Comparison of ENCODE assay signal across 27 cellular contexts in the genomic region with DNA sequence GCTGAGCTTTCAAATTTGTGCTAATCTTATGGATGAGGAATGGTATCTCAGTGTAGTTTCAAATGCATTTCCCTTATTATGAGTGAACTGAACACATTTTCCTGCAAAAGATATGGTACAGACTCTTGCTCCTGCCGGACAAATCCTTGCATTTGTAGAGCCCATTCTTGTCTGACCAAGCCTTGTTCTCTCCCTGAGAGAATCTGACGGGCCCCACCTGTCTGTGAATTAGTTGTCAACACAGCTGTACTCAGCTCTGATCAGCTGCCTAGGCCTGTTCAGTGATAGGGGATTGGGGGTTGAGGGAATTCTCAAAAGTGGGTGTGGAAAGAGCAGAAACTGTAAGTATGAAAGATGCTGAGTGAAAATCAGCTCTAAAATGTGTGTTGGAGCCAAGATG.
"Had no signal": no experiment of that assay in that cellular context is flagged by ENCODE, and none has a peak within 500 bp of the region (broad histone marks: within the 10 kb centered on the region; RNA-seq: fewer than 3 reads in every experiment).

No MANE protein-coding gene starts in this region.

- H3K4me1 ChIP-seq: breast epithelium, colonic mucosa, esophagus squamous epithelium, left lung, lower lobe of right lung, neural progenitor cell, parathyroid adenoma, spleen, testis, transverse colon had no signal

- H3K36me3 ChIP-seq: breast epithelium, colonic mucosa, esophagus squamous epithelium, left lung, lower lobe of right lung, neural progenitor cell, spleen, transverse colon had no signal

- H3K27me3 ChIP-seq: breast epithelium, colonic mucosa, neural progenitor cell, testis had no signal

- H3K27ac ChIP-seq: breast epithelium, colonic mucosa, epithelial cell of prostate, esophagus squamous epithelium, left lung, lower lobe of right lung, neural progenitor cell, parathyroid adenoma, spleen, testis, transverse colon had no signal

- H3K4me3 ChIP-seq: breast epithelium, colonic mucosa, esophagus squamous epithelium, left lung, lower lobe of right lung, neural progenitor cell, spleen, testis, transverse colon had no signal

- H3K9me3 ChIP-seq: breast epithelium, colonic mucosa, esophagus squamous epithelium, left lung, lower lobe of right lung, testis, transverse colon had no signal

- DNase-seq: activated CD4-positive, alpha-beta T cell treated with anti-CD3 and anti-CD28 coated beads for 36 hours; activated CD4-positive, CD25-positive, alpha-beta regulatory T cell; activated CD8-positive, alpha-beta memory T cell treated with anti-CD3 and anti-CD28 coated beads, Interleukin-2, amount 10 ng/mL, durations not matched to agents 7 days and 5 days; activated CD8-positive, alpha-beta T cell treated with anti-CD3 and anti-CD28 coated beads, Interleukin-2, amount 10 ng/mL, durations not matched to agents 7 days and 5 days; activated naive CD4-positive, alpha-beta T cell; activated T-cell treated with anti-CD3 and anti-CD28 coated beads, Interleukin-2, amount 50 U/mL, for 48 hours; cerebellar nuclear complex; colonic mucosa; effector CD8-positive, alpha-beta T cell; esophagus squamous epithelium; foreskin melanocyte; kidney glomerular epithelial cell; left lung; lower lobe of right lung; mesenchymal stem cell; natural killer cell; occipital lobe; right cardiac atrium; spleen; stimulated activated naive CD8-positive, alpha-beta T cell treated with anti-CD3 and anti-CD28 coated beads, Interleukin-15, Interleukin-2, amounts not matched to agents 100 U/mL and 50 U/mL, for 24 hours; testis; transverse colon had no signal

- ATAC-seq: activated CD4-positive, alpha-beta T cell treated with anti-CD3 and anti-CD28 coated beads for 36 hours; activated CD8-positive, alpha-beta memory T cell treated with anti-CD3 and anti-CD28 coated beads, Interleukin-2, amount 10 ng/mL, durations not matched to agents 7 days and 5 days; activated CD8-positive, alpha-beta T cell treated with anti-CD3 and anti-CD28 coated beads, Interleukin-2, amount 10 ng/mL, durations not matched to agents 7 days and 5 days; activated naive CD4-positive, alpha-beta T cell treated with anti-CD3 and anti-CD28 coated beads, Interleukin-2, amount 50 U/mL, for 72 hours; left lung; lower lobe of right lung; natural killer cell; right cardiac atrium; stimulated activated naive CD8-positive, alpha-beta T cell treated with anti-CD3 and anti-CD28 coated beads, Interleukin-15, Interleukin-2, amounts not matched to agents 100 U/mL and 50 U/mL, for 24 hours had no signal
